9 cellular contexts compared by ENCODE assay signal in genomic region chr7:151168022-151168786, GRCh38. TPM values are rescaled to one million over a fixed set of nuclear protein-coding genes. Genes with fewer than 3 reads are reported as not detected.
DNase-seq lines count a peak whose midpoint lies in the region; ATAC-seq and TF ChIP-seq lines count a peak whose summit lies in the region.
"Had no signal": no experiment of that assay in that cellular context is flagged by ENCODE, and none has a peak within 500 bp of the region (broad histone marks: within the 10 kb centered on the region; RNA-seq: fewer than 3 reads in every experiment).

No MANE protein-coding gene starts in this region.

- 7% methylated on average over 14 of the region's 51 CpGs for WGBS in hepatocyte (ENCODE audit: low lambda C conversion rate, missing lambda C conversion rate)

- H3K4me2 ChIP-seq in hepatocyte, result peak overlapping the region; percentile 97

- peak; percentile 36 to 65 (median 44) for TF ChIP-seq CTCF in Peyer's patch (IDR thresholded peaks at IDR 0.05)
- peak; percentile 54 for TF ChIP-seq CTCF in hepatocyte (IDR thresholded peaks at IDR 0.05; ENCODE audit: poor library complexity)

- no peak for ATAC-seq in GM21515 (IDR thresholded peaks at IDR 0.05; ENCODE audit: unreplicated experiment)

- no peaks in the 10 kb centered on the region for H3K9me2 ChIP-seq in hepatocyte (replicated peaks; ENCODE audit: insufficient read depth)

- peak overlapping the region; percentile 48 for H3K4me3 ChIP-seq in H7 (ENCODE audit: insufficient read depth, low read depth, low read length)
- H3K4me3 ChIP-seq in Peyer's patch, result peak overlapping the region; percentile 21 to 53 (median 50)
- H3K4me3 ChIP-seq in hepatocyte, result peak overlapping the region; percentile 42

- no peaks in the 10 kb centered on the region for H4K20me1 ChIP-seq in hepatocyte (ENCODE audit: insufficient read depth, poor library complexity, severe bottlenecking)

- TF ChIP-seq POLR2A in Peyer's patch (IDR thresholded peaks at IDR 0.05), result no peak

- peaks cover 12% of the 10 kb centered on the region for H3K4me1 Mint-ChIP-seq in activated naive CD4-positive, alpha-beta T cell treated with anti-CD3 and anti-CD28 coated beads, Interleukin-2, amount 10 ng/mL, durations not matched to agents 7 days and 5 days

- H3K27me3 ChIP-seq in H7 (ENCODE audit: control insufficient read depth, insufficient read depth, low read length) (peaks cover 75% of the 10 kb centered on the region), Peyer's patch (peaks cover 0 to 31% of the 10 kb centered on the region in 2 donors), hepatocyte (peaks cover 80% of the 10 kb centered on the region)

- H3K9me3 ChIP-seq in Peyer's patch (no peaks in the 10 kb centered on the region), hepatocyte (ENCODE audit: low read depth) (no peaks in the 10 kb centered on the region)

- no peaks in the 10 kb centered on the region for H3K9me3 Mint-ChIP-seq in activated naive CD4-positive, alpha-beta T cell treated with anti-CD3 and anti-CD28 coated beads, Interleukin-2, amount 10 ng/mL, durations not matched to agents 7 days and 5 days

- no peaks in the 10 kb centered on the region for H3K36me3 Mint-ChIP-seq in activated naive CD4-positive, alpha-beta T cell treated with anti-CD3 and anti-CD28 coated beads, Interleukin-2, amount 10 ng/mL, durations not matched to agents 7 days and 5 days

- peaks cover 55% of the 10 kb centered on the region for H3K27me3 Mint-ChIP-seq in activated naive CD4-positive, alpha-beta T cell treated with anti-CD3 and anti-CD28 coated beads, Interleukin-2, amount 10 ng/mL, durations not matched to agents 7 days and 5 days

- no peak overlapping the region for H2AFZ ChIP-seq in hepatocyte

- H3K27ac ChIP-seq in Peyer's patch, result no peak overlapping the region
- H3K27ac ChIP-seq in hepatocyte, result no peak overlapping the region

- H3K27ac Mint-ChIP-seq in activated naive CD4-positive, alpha-beta T cell treated with anti-CD3 and anti-CD28 coated beads, Interleukin-2, amount 10 ng/mL, durations not matched to agents 7 days and 5 days, result no peak overlapping the region

- H3K79me2 ChIP-seq in hepatocyte, result no peaks in the 10 kb centered on the region

- DNase-seq in CD1c-positive myeloid dendritic cell (ENCODE audit: extremely low spot score) (peak; percentile 64), H7 (peak; percentile 96), Peyer's patch (peak in 2 of 3 donors; percentile 61 to 62), hepatocyte (ENCODE audit: low spot score) (peak; percentile 53), H4 (ENCODE audit: low spot score) (no peak)
- DNase-seq in activated naive CD4-positive, alpha-beta T cell treated with anti-CD3 and anti-CD28 coated beads, Interleukin-2, amount 10 ng/mL, durations not matched to agents 7 days and 5 days, result peak; percentile 69
- peak; percentile 61 for DNase-seq in stimulated activated CD4-positive, alpha-beta T cell treated with anti-CD3 and anti-CD28 coated beads, Interleukin-12 subunit alpha, Interleukin-12 subunit beta, amount 100 ng/mL, for 4 hours

- CTCF ChIA-PET in activated naive CD4-positive, alpha-beta T cell treated with anti-CD3 and anti-CD28 coated beads, Interleukin-2, amount 10 ng/mL, durations not matched to agents 7 days and 5 days (lab: Charles Lee), result interaction anchor here (0.7 to 3.5 kb wide), 13 partner anchors 8 to 136 kb away, joined by 3 to 19 read pairs (median 5); no protein-coding TSS in a partner anchor

- H3K4me3 Mint-ChIP-seq in activated naive CD4-positive, alpha-beta T cell treated with anti-CD3 and anti-CD28 coated beads, Interleukin-2, amount 10 ng/mL, durations not matched to agents 7 days and 5 days, result peak overlapping the region; percentile 46

- no peaks in the 10 kb centered on the region for H3K36me3 ChIP-seq in H7 (replicated peaks; ENCODE audit: control insufficient read depth, insufficient read depth, low read length)
- H3K36me3 ChIP-seq in Peyer's patch, result no peaks in the 10 kb centered on the region
- no peaks in the 10 kb centered on the region for H3K36me3 ChIP-seq in hepatocyte (replicated peaks; ENCODE audit: insufficient read depth, low read depth)

- H3K4me1 ChIP-seq in Peyer's patch, result peaks cover 0 to 20% (median 10%) of the 10 kb centered on the region in 4 donors
- H3K4me1 ChIP-seq in hepatocyte (ENCODE audit: insufficient read depth), result peaks cover 9% of the 10 kb centered on the region

RNA-seq across cellular contexts. Expression of gene GBX1, which starts 0.7 kb away (rescaled TPM):
- total RNA-seq in H7 (2014; rRNA removed; shearing (Covaris generic)), result 0.62 TPM in 1 of 2 replicates, not detected in the other
- total RNA-seq in Peyer's patch (not detected), hepatocyte (not detected in 2 replicates)
- polyA plus RNA-seq in hepatocyte, result not detected in 2 replicates
- total RNA-seq in H4 (2014; rRNA removed; shearing (Covaris generic)), result not detected in 2 replicates
- total RNA-seq: LHCN-M2 had no signal

RNA-seq across cellular contexts. Expression of gene ASB10, which starts 18.8 kb away (rescaled TPM):
- not detected in 2 replicates for total RNA-seq in H7 (2014; rRNA removed; shearing (Covaris generic))
- not detected for total RNA-seq in Peyer's patch
- total RNA-seq in hepatocyte, result not detected in 2 replicates
- not detected in 2 replicates for polyA plus RNA-seq in hepatocyte
- total RNA-seq in H4 (2014; rRNA removed; shearing (Covaris generic)), result not detected in 2 replicates
- total RNA-seq: LHCN-M2 had no signal

RNA-seq across cellular contexts. Expression of gene H2BK1, which starts 42.1 kb away (rescaled TPM):
- 0.74 TPM in 1 of 2 replicates, not detected in the other for total RNA-seq in H7 (2014; rRNA removed; shearing (Covaris generic))
- total RNA-seq in Peyer's patch (not detected), hepatocyte (not detected in 2 replicates)
- not detected in 2 replicates for polyA plus RNA-seq in hepatocyte
- total RNA-seq in H4 (2014; rRNA removed; shearing (Covaris generic)), result 0.64 TPM in 1 of 2 replicates, not detected in the other
- total RNA-seq: LHCN-M2 had no signal

RNA-seq across cellular contexts. Expression of gene ABCF2, which starts 58.8 kb away (rescaled TPM):
- 47.3 and 48.5 TPM in 2 replicates for total RNA-seq in H7 (2014; rRNA removed; shearing (Covaris generic))
- total RNA-seq in Peyer's patch (10 to 100 TPM; 20.7 to 29.7 (median 26.4) TPM), hepatocyte (35.3 and 35.8 TPM in 2 replicates)
- 25.6 and 32.9 TPM in 2 replicates for polyA plus RNA-seq in hepatocyte
- 88.1 and 92.4 TPM in 2 replicates for total RNA-seq in H4 (2014; rRNA removed; shearing (Covaris generic))
